Comparison of ENCODE assay signal across 9 cellular contexts in genomic region chr17:8155341-8156173, GRCh38. TPM values are rescaled to one million over a fixed set of nuclear protein-coding genes. Genes with fewer than 3 reads are reported as not detected.
A peak's percentile ranks its signal among the peaks of the same experiment; 100 is the strongest.
DNase-seq lines count a peak whose midpoint lies in the region; ATAC-seq and TF ChIP-seq lines count a peak whose summit lies in the region.
"Had no signal": no experiment of that assay in that cellular context is flagged by ENCODE, and none has a peak within 500 bp of the region (broad histone marks: within the 10 kb centered on the region; RNA-seq: fewer than 3 reads in every experiment).

No MANE protein-coding gene starts in this region.

- TF ChIP-seq EP300 in ovary (IDR thresholded peaks at IDR 0.05), result no peak

- H3K4me1 ChIP-seq in OCI-LY1 (ENCODE audit: insufficient read depth, low read length, severe bottlenecking), result peaks cover 63% of the 10 kb centered on the region
- H3K4me1 ChIP-seq in fibroblast of lung (ENCODE audit: control insufficient read depth, extremely low read depth, insufficient read depth, low read length), result peaks cover 29% of the 10 kb centered on the region
- H3K4me1 ChIP-seq in ovary (ENCODE audit: insufficient read depth), result peaks cover 11% of the 10 kb centered on the region

- H3K36me3 ChIP-seq in OCI-LY1 (ENCODE audit: insufficient read depth, low read length), result peaks cover 15% of the 10 kb centered on the region
- H3K36me3 ChIP-seq in fibroblast of lung (ENCODE audit: control insufficient read depth, insufficient read depth, low read length), result peaks cover 2% of the 10 kb centered on the region
- H3K36me3 ChIP-seq in ovary, result no peaks in the 10 kb centered on the region

- H3K4me3 ChIP-seq in OCI-LY1 (ENCODE audit: low read depth, low read length, poor library complexity, severe bottlenecking) (peak overlapping the region; percentile 69), fibroblast of lung (replicated peaks in 1 of 4; ENCODE audit: control extremely low read depth in 1 of 4, insufficient read depth in 1 of 4, low read depth in 3 of 4, low read length in 4 of 4) (peak overlapping the region; percentile 61 to 88 (median 72)), ovary (peak overlapping the region; percentile 97)

- no peaks in the 10 kb centered on the region for H3F3A ChIP-seq in OCI-LY1 (ENCODE audit: insufficient read depth, low read length)

- no peak for ATAC-seq in GM21737 (IDR thresholded peaks at IDR 0.05; ENCODE audit: unreplicated experiment)

- no peaks in the 10 kb centered on the region for H4K20me1 ChIP-seq in OCI-LY1 (ENCODE audit: insufficient read depth, low read length)
- no peaks in the 10 kb centered on the region for H4K20me1 ChIP-seq in fibroblast of lung (ENCODE audit: control insufficient read depth, extremely low read depth, insufficient read depth, low read length)

- no peak for TF ChIP-seq POLR2A in ovary (IDR thresholded peaks at IDR 0.05)

- H3K27me3 ChIP-seq in OCI-LY1 (ENCODE audit: insufficient read depth, low read length) (no peaks in the 10 kb centered on the region), fibroblast of lung (ENCODE audit: control insufficient read depth, insufficient read depth, low read length) (no peaks in the 10 kb centered on the region), ovary (no peaks in the 10 kb centered on the region)

- DNase-seq in fibroblast of lung (ENCODE audit: low read depth in 2 of 2), result peak in 1 of 2 donors; percentile 33
- DNase-seq in ovary, result peak in 3 of 5 donors; percentile 24 to 65 (median 51)
- DNase-seq in HT-29 (ENCODE audit: low spot score), result no peak
- DNase-seq in OCI-M1 (lab: John Stamatoyannopoulos, UW), result no peak
- no peak for DNase-seq in KBM-7

- H2AFZ ChIP-seq in OCI-LY1 (ENCODE audit: low read length) (no peak overlapping the region), fibroblast of lung (ENCODE audit: low read length) (no peak overlapping the region)

- H3K27ac ChIP-seq in C4-2B (peak overlapping the region; percentile 76), OCI-LY1 (ENCODE audit: low read depth, low read length, poor library complexity, severe bottlenecking) (peak overlapping the region; percentile 63), fibroblast of lung (ENCODE audit: insufficient read depth, low read length) (peak overlapping the region; percentile 88), ovary (peak overlapping the region; percentile 94 to 96)

- peak overlapping the region; percentile 64 for H3K9ac ChIP-seq in OCI-LY1 (ENCODE audit: low read length)
- peak overlapping the region; percentile 89 for H3K9ac ChIP-seq in fibroblast of lung (ENCODE audit: insufficient read depth, low read length)

- in situ Hi-C loops in KBM-7 (cut with MboI; ENCODE audit: low pct_unique_long_range_greater_than_20kb, low sequenced_read_pairs), result no loop called here

- no peaks in the 10 kb centered on the region for H3K9me2 ChIP-seq in OCI-LY1 (ENCODE audit: low read depth, low read length)

- 3 to 8% (median 7%) methylated on average over 22 of the region's 22 CpGs for WGBS in ovary, 3 donors

- peak overlapping the region; percentile 84 for H3K4me2 ChIP-seq in OCI-LY1 (ENCODE audit: low read length)
- peak overlapping the region; percentile 93 for H3K4me2 ChIP-seq in fibroblast of lung (ENCODE audit: extremely low read depth, insufficient read depth, low read length)

- H3K79me2 ChIP-seq in OCI-LY1 (ENCODE audit: insufficient read depth, low read length) (no peaks in the 10 kb centered on the region), fibroblast of lung (ENCODE audit: control insufficient read depth, insufficient read depth, low read length) (no peaks in the 10 kb centered on the region)

- TF ChIP-seq CTCF in C4-2B (conservative IDR thresholded peaks at IDR 0.05), result no peak
- TF ChIP-seq CTCF in OCI-LY1 (IDR thresholded peaks at IDR 0.05; ENCODE audit: low read length), result no peak
- TF ChIP-seq CTCF in fibroblast of lung (conservative IDR thresholded peaks at IDR 0.05 in 1 of 2, IDR thresholded peaks at IDR 0.05 in 1 of 2; ENCODE audit: low read depth in 1 of 2, low read length in 2 of 2), result no peak
- peak in 2 of 3 donors; percentile 4 to 13 for TF ChIP-seq CTCF in ovary (IDR thresholded peaks at IDR 0.05)

- no peaks in the 10 kb centered on the region for H3K9me3 ChIP-seq in OCI-LY1 (ENCODE audit: low read length)
- no peaks in the 10 kb centered on the region for H3K9me3 ChIP-seq in fibroblast of lung (ENCODE audit: control insufficient read depth, insufficient read depth, low read depth, low read length)
- H3K9me3 ChIP-seq in ovary, result no peaks in the 10 kb centered on the region

- intact Hi-C loops in ovary (cut with DNase I), result loop anchor here in 1 of 4 donors (10.0 kb wide), 1 partner anchor 311 kb away; no protein-coding TSS in a partner anchor

RNA-seq across cellular contexts. Expression of gene PER1, which starts 3.4 kb away (rescaled TPM):
- 3.1 and 6.9 TPM in 2 replicates for total RNA-seq in fibroblast of lung
- 2.5 and 4.1 TPM in 2 replicates for polyA plus RNA-seq in fibroblast of lung
- polyA plus RNA-seq in fibroblast of lung (2012), result 4.9 and 6.7 TPM in 2 replicates
- polyA minus RNA-seq in fibroblast of lung (ENCODE audit: low replicate concordance), result 50.9 and 72.7 TPM in 2 replicates
- total RNA-seq in ovary, result 100 to 1,000 TPM in 6 of 7 donors, 10 to 100 TPM in 1; 74.9 to 394 (median 165) TPM
- polyA plus RNA-seq in ovary, result 100 to 1,000 TPM in 1 of 2 donors, 10 to 100 TPM in 1; 12.8 to 164 TPM
- 37.1 and 43.5 TPM in 2 replicates for total RNA-seq in HT-29 (2014; rRNA removed; shearing (Covaris generic))

RNA-seq across cellular contexts. Expression of gene VAMP2, which starts 7.2 kb away (rescaled TPM):
- total RNA-seq in fibroblast of lung, result 3.6 and 8.1 TPM in 2 replicates
- polyA plus RNA-seq in fibroblast of lung, result 12.2 and 14.2 TPM in 2 replicates
- polyA plus RNA-seq in fibroblast of lung (2012), result 25.6 and 29.3 TPM in 2 replicates
- 24.1 and 29.9 TPM in 2 replicates for polyA minus RNA-seq in fibroblast of lung (ENCODE audit: low replicate concordance)
- 100 to 1,000 TPM in 4 of 7 donors, 10 to 100 TPM in 3; 35.5 to 147 (median 118) TPM for total RNA-seq in ovary
- 100 to 1,000 TPM in 1 of 2 donors, 10 to 100 TPM in 1; 99.2 to 233 TPM for polyA plus RNA-seq in ovary
- total RNA-seq in HT-29 (2014; rRNA removed; shearing (Covaris generic)), result 4.9 and 5.8 TPM in 2 replicates

RNA-seq across cellular contexts. Expression of gene TMEM107, which starts 20.6 kb away (rescaled TPM):
- total RNA-seq in fibroblast of lung (15.4 and 36.0 TPM in 2 replicates), ovary (10 to 100 TPM in 5 of 7 donors, 1 to 10 TPM in 2; 7.5 to 57.6 (median 16.1) TPM)
- polyA plus RNA-seq in fibroblast of lung (9.8 and 13.0 TPM in 2 replicates), ovary (10 to 100 TPM in 1 of 2 donors, 1 to 10 TPM in 1; 8.2 to 10.3 TPM)
- 9.9 and 11.9 TPM in 2 replicates for polyA plus RNA-seq in fibroblast of lung (2012)
- polyA minus RNA-seq in fibroblast of lung (ENCODE audit: low replicate concordance), result 27.9 and 61.8 TPM in 2 replicates
- 12.6 and 14.5 TPM in 2 replicates for total RNA-seq in HT-29 (2014; rRNA removed; shearing (Covaris generic))

RNA-seq across cellular contexts. Expression of gene HES7, which starts 31.7 kb away (rescaled TPM):
- under 0.01 TPM in 1 of 2 replicates, not detected in the other for total RNA-seq in fibroblast of lung
- not detected in 2 replicates for polyA plus RNA-seq in fibroblast of lung
- polyA plus RNA-seq in fibroblast of lung (2012), result not detected in 2 replicates
- not detected in 2 replicates for polyA minus RNA-seq in fibroblast of lung (ENCODE audit: low replicate concordance)
- total RNA-seq in ovary, result under 1 TPM in 6 of 7 donors, not detected in 1; 0.11 to 0.97 (median 0.81) TPM
- under 1 TPM in 1 of 2 donors, not detected in 1; 0.25 TPM for polyA plus RNA-seq in ovary
- total RNA-seq in HT-29 (2014; rRNA removed; shearing (Covaris generic)), result 0.61 and 0.76 TPM in 2 replicates
- polyA plus RNA-seq: IgD-negative memory B cell had no signal

RNA-seq across cellular contexts. Expression of gene BORCS6, which starts 34.4 kb away (rescaled TPM):
- total RNA-seq in fibroblast of lung, result 6.9 and 11.4 TPM in 2 replicates
- 2.8 and 2.9 TPM in 2 replicates for polyA plus RNA-seq in fibroblast of lung
- 4.5 and 5.6 TPM in 2 replicates for polyA plus RNA-seq in fibroblast of lung (2012)
- 3.2 and 4.0 TPM in 2 replicates for polyA minus RNA-seq in fibroblast of lung (ENCODE audit: low replicate concordance)
- total RNA-seq in ovary, result 1 to 10 TPM; 5.5 to 7.2 (median 6.7) TPM
- 1 to 10 TPM; 1.3 to 7.2 TPM for polyA plus RNA-seq in ovary
- total RNA-seq in HT-29 (2014; rRNA removed; shearing (Covaris generic)), result 12.4 and 12.8 TPM in 2 replicates

Comparison
In these comparisons a context has a peak if more than half of its experiments do, and no peak if none do; other contexts are left out.
1. CTCF ChIP-seq: peak in ovary (2 of 3); none in C4-2B (single experiment), OCI-LY1 (single experiment) and fibroblast of lung (0 of 2).
2. DNase-seq: peak in ovary (3 of 5); none in HT-29 (single experiment), OCI-M1 (single experiment) and KBM-7 (single experiment).
3. Peak in every context shown above with its lines, with median percentiles within 50 percentile points of each other: H3K27ac ChIP-seq and H3K4me3 ChIP-seq.